In the genomic region with DNA sequence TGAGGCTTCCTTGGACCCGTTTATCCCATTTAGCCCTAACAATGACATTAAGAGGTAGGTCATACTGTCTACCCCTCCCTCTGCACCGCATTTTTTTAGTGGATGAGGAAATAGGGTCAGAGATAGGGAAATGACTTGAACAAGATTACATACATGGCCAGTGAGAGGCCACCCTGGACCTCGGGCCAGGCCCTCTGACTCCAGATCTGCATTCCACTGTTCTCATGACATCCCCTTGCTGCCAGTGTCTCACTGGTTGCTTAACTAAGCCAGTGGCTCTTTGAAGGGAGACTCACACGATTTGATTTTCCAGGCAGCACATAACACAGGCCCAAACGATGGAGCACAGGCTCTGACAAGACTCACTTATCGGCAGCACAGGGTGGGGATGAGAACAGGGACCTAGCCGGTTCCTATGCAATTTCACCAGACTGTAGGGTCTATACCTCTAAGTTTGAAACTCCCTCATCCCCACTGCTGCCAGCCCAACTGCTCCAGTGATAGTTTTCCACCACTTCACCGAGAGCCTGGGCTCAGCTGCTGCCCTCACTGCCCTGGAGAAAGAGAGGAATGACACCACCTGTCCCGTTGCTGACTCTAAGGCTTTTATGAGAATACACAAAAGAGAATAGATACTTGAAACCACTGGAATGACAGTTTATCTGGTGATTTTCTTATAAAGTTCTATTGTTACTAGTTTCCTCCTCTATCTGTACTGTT, we compare ENCODE assay signal across 2 cellular contexts.
A peak's percentile ranks its signal among the peaks of the same experiment; 100 is the strongest.
TF ChIP-seq lines count a peak whose summit lies in the region.

No MANE protein-coding gene starts in this region.

TF ChIP-seq in liver, 16 proteins besides CTCF, POLR2A, EP300 and RAD21:
- TF ChIP-seq HNF4A (conservative IDR thresholded peaks at IDR 0.05) (no peak), EGR1 (IDR thresholded peaks at IDR 0.05; ENCODE audit: low read depth in 2 of 2) (no peak), NR2F2 (IDR thresholded peaks at IDR 0.05) (peak; percentile 78), FOXA2 (IDR thresholded peaks at IDR 0.05) (no peak)
- TF ChIP-seq, protein P1, sequence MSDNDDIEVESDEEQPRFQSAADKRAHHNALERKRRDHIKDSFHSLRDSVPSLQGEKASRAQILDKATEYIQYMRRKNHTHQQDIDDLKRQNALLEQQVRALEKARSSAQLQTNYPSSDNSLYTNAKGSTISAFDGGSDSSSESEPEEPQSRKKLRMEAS (IDR thresholded peaks at IDR 0.05) = no peak

TF ChIP-seq in HepG2, 621 proteins besides CTCF, POLR2A, EP300 and RAD21:
- TF ChIP-seq, protein P2, sequence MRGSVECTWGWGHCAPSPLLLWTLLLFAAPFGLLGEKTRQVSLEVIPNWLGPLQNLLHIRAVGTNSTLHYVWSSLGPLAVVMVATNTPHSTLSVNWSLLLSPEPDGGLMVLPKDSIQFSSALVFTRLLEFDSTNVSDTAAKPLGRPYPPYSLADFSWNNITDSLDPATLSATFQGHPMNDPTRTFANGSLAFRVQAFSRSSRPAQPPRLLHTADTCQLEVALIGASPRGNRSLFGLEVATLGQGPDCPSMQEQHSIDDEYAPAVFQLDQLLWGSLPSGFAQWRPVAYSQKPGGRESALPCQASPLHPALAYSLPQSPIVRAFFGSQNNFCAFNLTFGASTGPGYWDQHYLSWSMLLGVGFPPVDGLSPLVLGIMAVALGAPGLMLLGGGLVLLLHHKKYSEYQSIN (CRISPR knock-in tag; IDR thresholded peaks at IDR 0.05; ENCODE audit: borderline replicate concordance) = no peak
- no peak for TF ChIP-seq FOXK1 (CRISPR knock-in tag; IDR thresholded peaks at IDR 0.05; ENCODE audit: borderline replicate concordance, low read depth)
- TF ChIP-seq, protein P3, sequence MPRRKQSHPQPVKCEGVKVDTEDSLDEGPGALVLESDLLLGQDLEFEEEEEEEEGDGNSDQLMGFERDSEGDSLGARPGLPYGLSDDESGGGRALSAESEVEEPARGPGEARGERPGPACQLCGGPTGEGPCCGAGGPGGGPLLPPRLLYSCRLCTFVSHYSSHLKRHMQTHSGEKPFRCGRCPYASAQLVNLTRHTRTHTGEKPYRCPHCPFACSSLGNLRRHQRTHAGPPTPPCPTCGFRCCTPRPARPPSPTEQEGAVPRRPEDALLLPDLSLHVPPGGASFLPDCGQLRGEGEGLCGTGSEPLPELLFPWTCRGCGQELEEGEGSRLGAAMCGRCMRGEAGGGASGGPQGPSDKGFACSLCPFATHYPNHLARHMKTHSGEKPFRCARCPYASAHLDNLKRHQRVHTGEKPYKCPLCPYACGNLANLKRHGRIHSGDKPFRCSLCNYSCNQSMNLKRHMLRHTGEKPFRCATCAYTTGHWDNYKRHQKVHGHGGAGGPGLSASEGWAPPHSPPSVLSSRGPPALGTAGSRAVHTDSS (CRISPR knock-in tag; conservative IDR thresholded peaks at IDR 0.05) = no peak
- TF ChIP-seq, protein P4, sequence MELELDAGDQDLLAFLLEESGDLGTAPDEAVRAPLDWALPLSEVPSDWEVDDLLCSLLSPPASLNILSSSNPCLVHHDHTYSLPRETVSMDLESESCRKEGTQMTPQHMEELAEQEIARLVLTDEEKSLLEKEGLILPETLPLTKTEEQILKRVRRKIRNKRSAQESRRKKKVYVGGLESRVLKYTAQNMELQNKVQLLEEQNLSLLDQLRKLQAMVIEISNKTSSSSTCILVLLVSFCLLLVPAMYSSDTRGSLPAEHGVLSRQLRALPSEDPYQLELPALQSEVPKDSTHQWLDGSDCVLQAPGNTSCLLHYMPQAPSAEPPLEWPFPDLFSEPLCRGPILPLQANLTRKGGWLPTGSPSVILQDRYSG (CRISPR knock-in tag; IDR thresholded peaks at IDR 0.05) = no peak
- no peak for TF ChIP-seq ZNF335 (CRISPR knock-in tag; IDR thresholded peaks at IDR 0.05)
- TF ChIP-seq, protein P5, sequence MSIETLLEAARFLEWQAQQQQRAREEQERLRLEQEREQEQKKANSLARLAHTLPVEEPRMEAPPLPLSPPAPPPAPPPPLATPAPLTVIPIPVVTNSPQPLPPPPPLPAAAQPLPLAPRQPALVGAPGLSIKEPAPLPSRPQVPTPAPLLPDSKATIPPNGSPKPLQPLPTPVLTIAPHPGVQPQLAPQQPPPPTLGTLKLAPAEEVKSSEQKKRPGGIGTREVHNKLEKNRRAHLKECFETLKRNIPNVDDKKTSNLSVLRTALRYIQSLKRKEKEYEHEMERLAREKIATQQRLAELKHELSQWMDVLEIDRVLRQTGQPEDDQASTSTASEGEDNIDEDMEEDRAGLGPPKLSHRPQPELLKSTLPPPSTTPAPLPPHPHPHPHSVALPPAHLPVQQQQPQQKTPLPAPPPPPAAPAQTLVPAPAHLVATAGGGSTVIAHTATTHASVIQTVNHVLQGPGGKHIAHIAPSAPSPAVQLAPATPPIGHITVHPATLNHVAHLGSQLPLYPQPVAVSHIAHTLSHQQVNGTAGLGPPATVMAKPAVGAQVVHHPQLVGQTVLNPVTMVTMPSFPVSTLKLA (IDR thresholded peaks at IDR 0.05) = no peak
- TF ChIP-seq, protein P6, sequence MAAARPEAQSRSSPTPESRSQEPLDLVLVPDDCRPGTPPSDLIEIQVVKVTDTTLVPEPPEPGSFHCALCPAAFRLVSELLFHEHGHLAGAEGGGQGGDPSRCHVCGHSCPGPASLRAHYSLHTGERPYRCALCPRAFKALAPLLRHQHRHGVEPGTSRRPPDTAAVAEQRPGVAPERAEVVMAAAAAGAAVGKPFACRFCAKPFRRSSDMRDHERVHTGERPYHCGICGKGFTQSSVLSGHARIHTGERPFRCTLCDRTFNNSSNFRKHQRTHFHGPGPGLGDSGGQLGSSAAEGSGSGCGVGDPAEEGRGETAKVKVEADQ (CRISPR knock-in tag; IDR thresholded peaks at IDR 0.05; ENCODE audit: borderline replicate concordance) = no peak
- no peak for TF ChIP-seq ARID2 (CRISPR knock-in tag; IDR thresholded peaks at IDR 0.05; ENCODE audit: borderline replicate concordance)
- no peak for TF ChIP-seq ZNF17 (CRISPR knock-in tag; IDR thresholded peaks at IDR 0.05)
- no peak for TF ChIP-seq EHMT2 (IDR thresholded peaks at IDR 0.05; ENCODE audit: borderline replicate concordance, low read depth, low read length)
- TF ChIP-seq, protein P7, sequence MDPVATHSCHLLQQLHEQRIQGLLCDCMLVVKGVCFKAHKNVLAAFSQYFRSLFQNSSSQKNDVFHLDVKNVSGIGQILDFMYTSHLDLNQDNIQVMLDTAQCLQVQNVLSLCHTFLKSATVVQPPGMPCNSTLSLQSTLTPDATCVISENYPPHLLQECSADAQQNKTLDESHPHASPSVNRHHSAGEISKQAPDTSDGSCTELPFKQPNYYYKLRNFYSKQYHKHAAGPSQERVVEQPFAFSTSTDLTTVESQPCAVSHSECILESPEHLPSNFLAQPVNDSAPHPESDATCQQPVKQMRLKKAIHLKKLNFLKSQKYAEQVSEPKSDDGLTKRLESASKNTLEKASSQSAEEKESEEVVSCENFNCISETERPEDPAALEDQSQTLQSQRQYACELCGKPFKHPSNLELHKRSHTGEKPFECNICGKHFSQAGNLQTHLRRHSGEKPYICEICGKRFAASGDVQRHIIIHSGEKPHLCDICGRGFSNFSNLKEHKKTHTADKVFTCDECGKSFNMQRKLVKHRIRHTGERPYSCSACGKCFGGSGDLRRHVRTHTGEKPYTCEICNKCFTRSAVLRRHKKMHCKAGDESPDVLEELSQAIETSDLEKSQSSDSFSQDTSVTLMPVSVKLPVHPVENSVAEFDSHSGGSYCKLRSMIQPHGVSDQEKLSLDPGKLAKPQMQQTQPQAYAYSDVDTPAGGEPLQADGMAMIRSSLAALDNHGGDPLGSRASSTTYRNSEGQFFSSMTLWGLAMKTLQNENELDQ (CRISPR knock-in tag; IDR thresholded peaks at IDR 0.05; ENCODE audit: borderline replicate concordance) = no peak
- TF ChIP-seq, protein P8, sequence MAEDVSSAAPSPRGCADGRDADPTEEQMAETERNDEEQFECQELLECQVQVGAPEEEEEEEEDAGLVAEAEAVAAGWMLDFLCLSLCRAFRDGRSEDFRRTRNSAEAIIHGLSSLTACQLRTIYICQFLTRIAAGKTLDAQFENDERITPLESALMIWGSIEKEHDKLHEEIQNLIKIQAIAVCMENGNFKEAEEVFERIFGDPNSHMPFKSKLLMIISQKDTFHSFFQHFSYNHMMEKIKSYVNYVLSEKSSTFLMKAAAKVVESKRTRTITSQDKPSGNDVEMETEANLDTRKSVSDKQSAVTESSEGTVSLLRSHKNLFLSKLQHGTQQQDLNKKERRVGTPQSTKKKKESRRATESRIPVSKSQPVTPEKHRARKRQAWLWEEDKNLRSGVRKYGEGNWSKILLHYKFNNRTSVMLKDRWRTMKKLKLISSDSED (CRISPR knock-in tag; IDR thresholded peaks at IDR 0.05) = no peak
